Comparison of ENCODE assay signal across 21 cellular contexts in genomic region chr3:69716119-69716518, GRCh38. TPM values are rescaled to one million over a fixed set of nuclear protein-coding genes. Genes with fewer than 3 reads are reported as not detected.
"Had no signal": no experiment of that assay in that cellular context is flagged by ENCODE, and none has a peak within 500 bp of the region (broad histone marks: within the 10 kb centered on the region; RNA-seq: fewer than 3 reads in every experiment).

No MANE protein-coding gene starts in this region.

- DNase-seq: activated CD4-positive, alpha-beta memory T cell treated with anti-CD3 and anti-CD28 coated beads for 36 hours; activated CD4-positive, alpha-beta T cell treated with anti-CD3 and anti-CD28 coated beads for 4 hours; activated CD8-positive, alpha-beta memory T cell treated with anti-CD3 and anti-CD28 coated beads, Interleukin-2, amount 50 U/mL, for 4 hours; activated effector memory CD4-positive, alpha-beta T cell treated with anti-CD3 and anti-CD28 coated beads, Interleukin-2, amount 50 U/mL, for 16 hours; activated naive CD4-positive, alpha-beta T cell treated with anti-CD3 and anti-CD28 coated beads, Interleukin-2, amount 10 ng/mL, durations not matched to agents 7 days and 5 days; activated T-cell treated with anti-CD3 and anti-CD28 coated beads, Interleukin-2, amount 50 U/mL, for 1 hour; amniotic stem cell; dermis blood vessel endothelial cell; effector memory CD4-positive, alpha-beta T cell; head of caudate nucleus; mammary epithelial cell; stimulated activated CD4-positive, alpha-beta T cell treated with anti-CD3 and anti-CD28 coated beads, Interleukin-15, amount 100 ng/mL, for 24 hours; stimulated activated naive CD4-positive, alpha-beta T cell treated with Interleukin-2 at 50 U/mL for 16 hours; T-helper 9 cell; transverse colon had no signal

- H3K9me3 ChIP-seq: neutrophil, transverse colon had no signal

- H3K36me3 Mint-ChIP-seq: activated CD4-positive, alpha-beta memory T cell treated with anti-CD3 and anti-CD28 coated beads for 36 hours; activated naive CD4-positive, alpha-beta T cell treated with anti-CD3 and anti-CD28 coated beads, Interleukin-2, amount 10 ng/mL, durations not matched to agents 7 days and 5 days had no signal

- H3K27me3 Mint-ChIP-seq: activated CD4-positive, alpha-beta memory T cell treated with anti-CD3 and anti-CD28 coated beads for 36 hours; activated naive CD4-positive, alpha-beta T cell treated with anti-CD3 and anti-CD28 coated beads, Interleukin-2, amount 10 ng/mL, durations not matched to agents 7 days and 5 days had no signal

- H3K9me3 Mint-ChIP-seq: activated CD4-positive, alpha-beta memory T cell treated with anti-CD3 and anti-CD28 coated beads for 36 hours; activated naive CD4-positive, alpha-beta T cell treated with anti-CD3 and anti-CD28 coated beads, Interleukin-2, amount 10 ng/mL, durations not matched to agents 7 days and 5 days; activated T-helper 1 cell treated with anti-CD3 and anti-CD28 coated beads, Interleukin-12 subunit alpha, Interleukin-12 subunit beta, Interleukin-2, Interleukin-4 antibody, amounts not matched to agents 30 ng/mL and 10 ng/mL and 1 ng/mL, durations not matched to agents 14 hours and 24 hours and 36 hours; nephron; T-helper 1 cell treated with Interleukin-12 subunit alpha and Interleukin-12 subunit beta and Interleukin-4 antibody, amounts not matched to agents 30 μg/mL and 1 μg/mL, for 36 hours had no signal

- H3K4me1 Mint-ChIP-seq: activated naive CD4-positive, alpha-beta T cell treated with anti-CD3 and anti-CD28 coated beads, Interleukin-2, amount 10 ng/mL, durations not matched to agents 7 days and 5 days; central memory CD8-positive, alpha-beta T cell had no signal

- H3K27ac Mint-ChIP-seq: activated CD4-positive, alpha-beta memory T cell treated with anti-CD3 and anti-CD28 coated beads for 36 hours; activated naive CD4-positive, alpha-beta T cell treated with anti-CD3 and anti-CD28 coated beads, Interleukin-2, amount 10 ng/mL, durations not matched to agents 7 days and 5 days; activated T-helper 1 cell treated with anti-CD3 and anti-CD28 coated beads, Interleukin-12 subunit alpha, Interleukin-12 subunit beta, Interleukin-2, Interleukin-4 antibody, amounts not matched to agents 30 ng/mL and 10 ng/mL and 1 ng/mL, durations not matched to agents 14 hours and 24 hours and 36 hours; nephron; T-helper 1 cell treated with Interleukin-12 subunit alpha and Interleukin-12 subunit beta and Interleukin-4 antibody, amounts not matched to agents 30 μg/mL and 1 μg/mL, for 36 hours had no signal

- H3K27me3 ChIP-seq: neutrophil, transverse colon had no signal

- H3K4me3 ChIP-seq: transverse colon had no signal

- H3K4me1 ChIP-seq: transverse colon had no signal

- H3K27ac ChIP-seq: neutrophil, transverse colon, VCaP had no signal

- H3K36me3 ChIP-seq: neutrophil, transverse colon had no signal

- H3K4me3 Mint-ChIP-seq: activated CD4-positive, alpha-beta memory T cell treated with anti-CD3 and anti-CD28 coated beads for 36 hours; activated naive CD4-positive, alpha-beta T cell treated with anti-CD3 and anti-CD28 coated beads, Interleukin-2, amount 10 ng/mL, durations not matched to agents 7 days and 5 days; activated T-helper 1 cell treated with anti-CD3 and anti-CD28 coated beads, Interleukin-12 subunit alpha, Interleukin-12 subunit beta, Interleukin-2, Interleukin-4 antibody, amounts not matched to agents 30 ng/mL and 10 ng/mL and 1 ng/mL, durations not matched to agents 14 hours and 24 hours and 36 hours; central memory CD8-positive, alpha-beta T cell; nephron; T-helper 1 cell treated with Interleukin-12 subunit alpha and Interleukin-12 subunit beta and Interleukin-4 antibody, amounts not matched to agents 30 μg/mL and 1 μg/mL, for 36 hours had no signal

RNA-seq across cellular contexts. Expression of gene MITF, which starts 23.1 kb away (rescaled TPM):
- total RNA-seq: activated CD4-positive, alpha-beta memory T cell treated with anti-CD3 and anti-CD28 coated beads for 36 hours had no signal
